Comparison of ENCODE assay signal across 8 cellular contexts in genomic region chr20:33812673-33813462, GRCh38. TPM values are rescaled to one million over a fixed set of nuclear protein-coding genes. Genes with fewer than 3 reads are reported as not detected.
A peak's percentile ranks its signal among the peaks of the same experiment; 100 is the strongest.
DNase-seq lines count a peak whose midpoint lies in the region; ATAC-seq and TF ChIP-seq lines count a peak whose summit lies in the region.

No MANE protein-coding gene starts in this region.

- no peak overlapping the region; the same call in 1 of the 2 replicates for H3K27ac ChIP-seq in SJCRH30
- H3K27ac ChIP-seq in osteoblast (ENCODE audit: low read depth, low read length) = peak overlapping the region; percentile 96

- H3K4me2 ChIP-seq in osteoblast (ENCODE audit: insufficient read depth, low read length) = peak overlapping the region; percentile 92

- H3K36me3 ChIP-seq in SJCRH30 (no peaks in the 10 kb centered on the region; the same call in 1 of the 2 replicates), osteoblast (ENCODE audit: insufficient read depth, low read length) (peaks cover 4% of the 10 kb centered on the region)

- H3K4me1 ChIP-seq in SJCRH30 (peaks cover 4% of the 10 kb centered on the region; the same call in 1 of the 2 replicates), osteoblast (ENCODE audit: insufficient read depth, low read length) (peaks cover 17% of the 10 kb centered on the region)

- no peaks in the 10 kb centered on the region for H3K9me3 ChIP-seq in SJCRH30 (replicated peaks)
- no peaks in the 10 kb centered on the region for H3K9me3 ChIP-seq in osteoblast (ENCODE audit: low read depth, low read length)

- H3K4me3 ChIP-seq in SJCRH30 (peak overlapping the region; percentile 77), osteoblast (ENCODE audit: insufficient read depth, low read length) (peak overlapping the region; percentile 90)

- H3K27me3 Mint-ChIP-seq in T-helper 1 cell treated with Interleukin-12 subunit alpha and Interleukin-12 subunit beta and Interleukin-4 antibody, amounts not matched to agents 30 μg/mL and 1 μg/mL, for 36 hours (ENCODE audit: low read depth) = no peaks in the 10 kb centered on the region

- peaks cover 56% of the 10 kb centered on the region for H4K20me1 ChIP-seq in osteoblast (ENCODE audit: insufficient read depth, low read length)

- H3K36me3 Mint-ChIP-seq in T-helper 1 cell treated with Interleukin-12 subunit alpha and Interleukin-12 subunit beta and Interleukin-4 antibody, amounts not matched to agents 30 μg/mL and 1 μg/mL, for 36 hours (ENCODE audit: low read depth) = peaks cover 15% of the 10 kb centered on the region

- peak overlapping the region; percentile 99 for H3K4me3 Mint-ChIP-seq in T-helper 1 cell treated with Interleukin-12 subunit alpha and Interleukin-12 subunit beta and Interleukin-4 antibody, amounts not matched to agents 30 μg/mL and 1 μg/mL, for 36 hours

- H3K9me3 Mint-ChIP-seq in T-helper 1 cell treated with Interleukin-12 subunit alpha and Interleukin-12 subunit beta and Interleukin-4 antibody, amounts not matched to agents 30 μg/mL and 1 μg/mL, for 36 hours = no peaks in the 10 kb centered on the region

- peaks cover 38% of the 10 kb centered on the region for H3K4me1 Mint-ChIP-seq in T-helper 1 cell treated with Interleukin-12 subunit alpha and Interleukin-12 subunit beta and Interleukin-4 antibody, amounts not matched to agents 30 μg/mL and 1 μg/mL, for 36 hours (ENCODE audit: low read depth)

- no peak for TF ChIP-seq POLR2A in erythroblast (IDR thresholded peaks at IDR 0.05; ENCODE audit: low read length)

- H3K79me2 ChIP-seq in osteoblast (ENCODE audit: insufficient read depth, low read length) = peaks cover 66% of the 10 kb centered on the region

- DNase-seq in T-helper 1 cell (no peak), SJCRH30 (peak in 1 of 2 experiments; percentile 26), erythroblast (lab: John Stamatoyannopoulos, UW) (peak; percentile 42 to 57), osteoblast (ENCODE audit: insufficient read length, low spot score, missing footprints) (no peak), SIG-M5 (lab: John Stamatoyannopoulos, UW) (no peak), KG1 (lab: John Stamatoyannopoulos, UW) (no peak)

- no peaks in the 10 kb centered on the region for H3K27me3 ChIP-seq in SJCRH30
- H3K27me3 ChIP-seq in osteoblast (ENCODE audit: insufficient read depth, low read length) = no peaks in the 10 kb centered on the region

- TF ChIP-seq CTCF in osteoblast (IDR thresholded peaks at IDR 0.05; ENCODE audit: extremely low read depth, low read depth, low read length) = no peak

- peak overlapping the region; percentile 93 for H3K27ac Mint-ChIP-seq in T-helper 1 cell treated with Interleukin-12 subunit alpha and Interleukin-12 subunit beta and Interleukin-4 antibody, amounts not matched to agents 30 μg/mL and 1 μg/mL, for 36 hours

- peak overlapping the region; percentile 38 for H2AFZ ChIP-seq in osteoblast (ENCODE audit: low read length)

- no peak for ATAC-seq in GM19324 (IDR thresholded peaks at IDR 0.05; ENCODE audit: low FRiP score, unreplicated experiment)

RNA-seq across cellular contexts. Expression of gene CHMP4B, which starts 1.7 kb away (rescaled TPM):
- total RNA-seq in SJCRH30 (2014; rRNA removed; shearing (Covaris generic)) = 45.0 and 51.9 TPM in 2 replicates
- total RNA-seq in osteoblast = 40.1 and 40.9 TPM in 2 replicates

Comparison
In these comparisons a context has a peak if more than half of its experiments do, and no peak if none do; other contexts are left out.
1. DNase-seq: peak in erythroblast (2 of 2); none in T-helper 1 cell (0 of 5), osteoblast (single experiment), SIG-M5 (single experiment) and KG1 (single experiment).